In the genomic region with DNA sequence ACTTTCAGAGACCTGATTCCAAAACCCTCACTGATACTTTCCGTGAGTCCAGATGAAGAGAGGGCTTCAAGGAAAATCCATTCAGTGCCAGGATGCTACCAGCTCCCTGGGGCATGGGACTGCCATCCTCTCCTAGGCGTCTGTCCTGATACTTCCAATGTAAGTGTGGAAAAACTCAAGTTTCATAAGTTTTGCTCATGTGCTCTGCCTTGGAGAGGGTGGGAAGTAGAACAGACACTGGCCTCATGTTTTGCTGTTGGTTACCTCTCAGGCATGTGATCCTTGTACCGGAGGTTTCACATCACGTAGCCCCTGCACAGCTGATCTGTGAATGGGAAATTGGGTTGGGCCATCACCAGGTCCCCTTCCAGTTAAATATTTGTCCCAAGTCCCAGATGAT, we compare ENCODE assay signal across 1 cellular context.
TF ChIP-seq lines count a peak whose summit lies in the region.

No MANE protein-coding gene starts in this region.

TF ChIP-seq in H1, 55 proteins besides CTCF, POLR2A, EP300 and RAD21:
- TF ChIP-seq E2F6 (IDR thresholded peaks at IDR 0.05) (peak; percentile 52; the same call in 1 of the 2 replicates), MAX (IDR thresholded peaks at IDR 0.05) (peak; percentile 44; the same call in 1 of the 2 replicates)
- TF ChIP-seq, protein P1, sequence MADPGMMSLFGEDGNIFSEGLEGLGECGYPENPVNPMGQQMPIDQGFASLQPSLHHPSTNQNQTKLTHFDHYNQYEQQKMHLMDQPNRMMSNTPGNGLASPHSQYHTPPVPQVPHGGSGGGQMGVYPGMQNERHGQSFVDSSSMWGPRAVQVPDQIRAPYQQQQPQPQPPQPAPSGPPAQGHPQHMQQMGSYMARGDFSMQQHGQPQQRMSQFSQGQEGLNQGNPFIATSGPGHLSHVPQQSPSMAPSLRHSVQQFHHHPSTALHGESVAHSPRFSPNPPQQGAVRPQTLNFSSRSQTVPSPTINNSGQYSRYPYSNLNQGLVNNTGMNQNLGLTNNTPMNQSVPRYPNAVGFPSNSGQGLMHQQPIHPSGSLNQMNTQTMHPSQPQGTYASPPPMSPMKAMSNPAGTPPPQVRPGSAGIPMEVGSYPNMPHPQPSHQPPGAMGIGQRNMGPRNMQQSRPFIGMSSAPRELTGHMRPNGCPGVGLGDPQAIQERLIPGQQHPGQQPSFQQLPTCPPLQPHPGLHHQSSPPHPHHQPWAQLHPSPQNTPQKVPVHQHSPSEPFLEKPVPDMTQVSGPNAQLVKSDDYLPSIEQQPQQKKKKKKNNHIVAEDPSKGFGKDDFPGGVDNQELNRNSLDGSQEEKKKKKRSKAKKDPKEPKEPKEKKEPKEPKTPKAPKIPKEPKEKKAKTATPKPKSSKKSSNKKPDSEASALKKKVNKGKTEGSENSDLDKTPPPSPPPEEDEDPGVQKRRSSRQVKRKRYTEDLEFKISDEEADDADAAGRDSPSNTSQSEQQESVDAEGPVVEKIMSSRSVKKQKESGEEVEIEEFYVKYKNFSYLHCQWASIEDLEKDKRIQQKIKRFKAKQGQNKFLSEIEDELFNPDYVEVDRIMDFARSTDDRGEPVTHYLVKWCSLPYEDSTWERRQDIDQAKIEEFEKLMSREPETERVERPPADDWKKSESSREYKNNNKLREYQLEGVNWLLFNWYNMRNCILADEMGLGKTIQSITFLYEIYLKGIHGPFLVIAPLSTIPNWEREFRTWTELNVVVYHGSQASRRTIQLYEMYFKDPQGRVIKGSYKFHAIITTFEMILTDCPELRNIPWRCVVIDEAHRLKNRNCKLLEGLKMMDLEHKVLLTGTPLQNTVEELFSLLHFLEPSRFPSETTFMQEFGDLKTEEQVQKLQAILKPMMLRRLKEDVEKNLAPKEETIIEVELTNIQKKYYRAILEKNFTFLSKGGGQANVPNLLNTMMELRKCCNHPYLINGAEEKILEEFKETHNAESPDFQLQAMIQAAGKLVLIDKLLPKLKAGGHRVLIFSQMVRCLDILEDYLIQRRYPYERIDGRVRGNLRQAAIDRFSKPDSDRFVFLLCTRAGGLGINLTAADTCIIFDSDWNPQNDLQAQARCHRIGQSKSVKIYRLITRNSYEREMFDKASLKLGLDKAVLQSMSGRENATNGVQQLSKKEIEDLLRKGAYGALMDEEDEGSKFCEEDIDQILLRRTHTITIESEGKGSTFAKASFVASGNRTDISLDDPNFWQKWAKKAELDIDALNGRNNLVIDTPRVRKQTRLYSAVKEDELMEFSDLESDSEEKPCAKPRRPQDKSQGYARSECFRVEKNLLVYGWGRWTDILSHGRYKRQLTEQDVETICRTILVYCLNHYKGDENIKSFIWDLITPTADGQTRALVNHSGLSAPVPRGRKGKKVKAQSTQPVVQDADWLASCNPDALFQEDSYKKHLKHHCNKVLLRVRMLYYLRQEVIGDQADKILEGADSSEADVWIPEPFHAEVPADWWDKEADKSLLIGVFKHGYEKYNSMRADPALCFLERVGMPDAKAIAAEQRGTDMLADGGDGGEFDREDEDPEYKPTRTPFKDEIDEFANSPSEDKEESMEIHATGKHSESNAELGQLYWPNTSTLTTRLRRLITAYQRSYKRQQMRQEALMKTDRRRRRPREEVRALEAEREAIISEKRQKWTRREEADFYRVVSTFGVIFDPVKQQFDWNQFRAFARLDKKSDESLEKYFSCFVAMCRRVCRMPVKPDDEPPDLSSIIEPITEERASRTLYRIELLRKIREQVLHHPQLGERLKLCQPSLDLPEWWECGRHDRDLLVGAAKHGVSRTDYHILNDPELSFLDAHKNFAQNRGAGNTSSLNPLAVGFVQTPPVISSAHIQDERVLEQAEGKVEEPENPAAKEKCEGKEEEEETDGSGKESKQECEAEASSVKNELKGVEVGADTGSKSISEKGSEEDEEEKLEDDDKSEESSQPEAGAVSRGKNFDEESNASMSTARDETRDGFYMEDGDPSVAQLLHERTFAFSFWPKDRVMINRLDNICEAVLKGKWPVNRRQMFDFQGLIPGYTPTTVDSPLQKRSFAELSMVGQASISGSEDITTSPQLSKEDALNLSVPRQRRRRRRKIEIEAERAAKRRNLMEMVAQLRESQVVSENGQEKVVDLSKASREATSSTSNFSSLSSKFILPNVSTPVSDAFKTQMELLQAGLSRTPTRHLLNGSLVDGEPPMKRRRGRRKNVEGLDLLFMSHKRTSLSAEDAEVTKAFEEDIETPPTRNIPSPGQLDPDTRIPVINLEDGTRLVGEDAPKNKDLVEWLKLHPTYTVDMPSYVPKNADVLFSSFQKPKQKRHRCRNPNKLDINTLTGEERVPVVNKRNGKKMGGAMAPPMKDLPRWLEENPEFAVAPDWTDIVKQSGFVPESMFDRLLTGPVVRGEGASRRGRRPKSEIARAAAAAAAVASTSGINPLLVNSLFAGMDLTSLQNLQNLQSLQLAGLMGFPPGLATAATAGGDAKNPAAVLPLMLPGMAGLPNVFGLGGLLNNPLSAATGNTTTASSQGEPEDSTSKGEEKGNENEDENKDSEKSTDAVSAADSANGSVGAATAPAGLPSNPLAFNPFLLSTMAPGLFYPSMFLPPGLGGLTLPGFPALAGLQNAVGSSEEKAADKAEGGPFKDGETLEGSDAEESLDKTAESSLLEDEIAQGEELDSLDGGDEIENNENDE (IDR thresholded peaks at IDR 0.05; ENCODE audit: insufficient replicate concordance, low read length), result no peak
TF ChIP-seq in H1: peak in this region for 2.
